8 cellular contexts compared by ENCODE assay signal in genomic region chr4:31370866-31371465, GRCh38.
DNase-seq lines count a peak whose midpoint lies in the region; ATAC-seq and TF ChIP-seq lines count a peak whose summit lies in the region.

No MANE protein-coding gene starts in this region.

- no peak overlapping the region for H3K27ac Mint-ChIP-seq in type B pancreatic cell
- H3K27ac Mint-ChIP-seq in Calu3 (ENCODE audit: unreplicated experiment), result no peak overlapping the region

- CTCF ChIA-PET in Calu3 (lab: Charles Lee), result no interaction called here

- no peaks in the 10 kb centered on the region for H3K36me3 ChIP-seq in adrenal gland (replicated peaks in 1 of 2)

- peaks cover 8% of the 10 kb centered on the region for H3K9me3 Mint-ChIP-seq in type B pancreatic cell
- H3K9me3 Mint-ChIP-seq in Calu3 (ENCODE audit: low read depth, unreplicated experiment), result peaks cover 6% of the 10 kb centered on the region

- DNase-seq in AML-193 (lab: John Stamatoyannopoulos, UW) (peak; percentile 23 to 27), NCI-H2029 (lab: John Stamatoyannopoulos, UW) (peak; percentile 52), adrenal gland (no peak), iPS-NIHi11 (ENCODE audit: low spot score) (peak; percentile 69), type B pancreatic cell (ENCODE audit: extremely low spot score, unreplicated experiment) (no peak), Calu3 (no peak)

- H3K27me3 Mint-ChIP-seq in type B pancreatic cell, result no peaks in the 10 kb centered on the region
- no peaks in the 10 kb centered on the region for H3K27me3 Mint-ChIP-seq in Calu3 (ENCODE audit: unreplicated experiment)

- no peaks in the 10 kb centered on the region for H3K27me3 ChIP-seq in adrenal gland

- intact Hi-C loops in adrenal gland (cut with DNase I), result loop anchor here in 1 of 2 donors (10.0 kb wide), 1 partner anchor 294 kb away; no protein-coding TSS in a partner anchor
- intact Hi-C loops in Calu3 (cut with micrococcal nuclease; ENCODE audit: unreplicated experiment), result no loop called here

- H3K36me3 Mint-ChIP-seq in type B pancreatic cell, result no peaks in the 10 kb centered on the region
- no peaks in the 10 kb centered on the region for H3K36me3 Mint-ChIP-seq in Calu3 (ENCODE audit: insufficient read depth, unreplicated experiment)

- no peak overlapping the region for H3K27ac ChIP-seq in adrenal gland

- no peak overlapping the region for H3K4me3 ChIP-seq in adrenal gland

- WGBS in adrenal gland, 4 donors, result 55 to 61% (median 57%) methylated on average over 3 of the region's 3 CpGs

- H3K4me1 Mint-ChIP-seq in type B pancreatic cell (ENCODE audit: unreplicated experiment), result no peaks in the 10 kb centered on the region
- no peaks in the 10 kb centered on the region for H3K4me1 Mint-ChIP-seq in Calu3 (ENCODE audit: low read depth, unreplicated experiment)

- TF ChIP-seq POLR2A in adrenal gland (IDR thresholded peaks at IDR 0.05), result no peak

- no peaks in the 10 kb centered on the region for H3K4me1 ChIP-seq in adrenal gland (replicated peaks in 1 of 2)

- H3K9me3 ChIP-seq in adrenal gland (replicated peaks in 1 of 3), result no peaks in the 10 kb centered on the region

- BruUV-seq in Calu3 (replicated peaks; lab: Mats Ljungman, UMichigan), result no TSS peak

- ATAC-seq in GM18861 (IDR thresholded peaks at IDR 0.05; ENCODE audit: unreplicated experiment) (peak; percentile 96), HG03025 (IDR thresholded peaks at IDR 0.05; ENCODE audit: low FRiP score, unreplicated experiment) (peak; percentile 96)

- H3K4me3 Mint-ChIP-seq in type B pancreatic cell, result no peak overlapping the region
- H3K4me3 Mint-ChIP-seq in Calu3 (ENCODE audit: low read depth, unreplicated experiment), result no peak overlapping the region

- peak; percentile 53 to 77 (median 70) for TF ChIP-seq CTCF in adrenal gland (IDR thresholded peaks at IDR 0.05)
- peak; percentile 85 for TF ChIP-seq CTCF in type B pancreatic cell (conservative IDR thresholded peaks at IDR 0.05)
- no peak for TF ChIP-seq CTCF in Calu3 (IDR thresholded peaks at IDR 0.05; ENCODE audit: unreplicated experiment)

Comparison
In these comparisons a context has a peak if more than half of its experiments do, and no peak if none do; other contexts are left out.
1. DNase-seq: peak in AML-193 (2 of 2), NCI-H2029 (single experiment) and iPS-NIHi11 (single experiment); none in adrenal gland (0 of 7), type B pancreatic cell (single experiment) and Calu3 (single experiment).